Comparison of ENCODE assay signal across 23 cellular contexts in genomic region chr5:145500712-145501111, GRCh38.
"Had no signal": no experiment of that assay in that cellular context is flagged by ENCODE, and none has a peak within 500 bp of the region (broad histone marks: within the 10 kb centered on the region; RNA-seq: fewer than 3 reads in every experiment).

No MANE protein-coding gene starts in this region.

- H3K36me3 ChIP-seq: ascending aorta, breast epithelium, heart left ventricle, lower lobe of right lung, tibial artery, uterus had no signal

- H3K4me3 ChIP-seq: ascending aorta, breast epithelium, heart left ventricle, lower lobe of right lung, tibial artery, uterus had no signal

- H3K27me3 ChIP-seq: ascending aorta, breast epithelium, heart left ventricle, tibial artery, uterus had no signal

- H3K27ac ChIP-seq: ascending aorta, breast epithelium, heart left ventricle, lower lobe of right lung, tibial artery, uterus had no signal

- H3K9me3 ChIP-seq: ascending aorta, breast epithelium, lower lobe of right lung, tibial artery, uterus had no signal

- H3K4me1 ChIP-seq: breast epithelium, heart left ventricle, lower lobe of right lung, uterus had no signal

- DNase-seq: activated B cell treated with CpG ODN at 0.5 μM for 24 hours; activated CD4-positive, alpha-beta T cell treated with anti-CD3 and anti-CD28 coated beads, Interleukin-2, amount 10 ng/mL, durations not matched to agents 24 days and 14 days; activated CD8-positive, alpha-beta T cell treated with anti-CD3 and anti-CD28 coated beads for 36 hours; activated effector memory CD4-positive, alpha-beta T cell treated with Interleukin-2 at 50 U/mL for 16 hours; activated naive CD4-positive, alpha-beta T cell treated with anti-CD3 and anti-CD28 coated beads, Interleukin-2, amount 50 U/mL, for 16 hours; activated T-cell treated with anti-CD3 and anti-CD28 coated beads, Interleukin-2, amount 50 U/mL, for 24 hours; cortex of kidney; effector CD4-positive, alpha-beta T cell; heart left ventricle; left cardiac atrium; lower lobe of right lung; nucleus accumbens; posterior cingulate gyrus; stimulated activated CD4-positive, alpha-beta T cell treated with anti-CD3 and anti-CD28 coated beads, Interleukin-2, amount 100 ng/mL, for 24 hours; stimulated activated naive CD4-positive, alpha-beta T cell treated with Interleukin-2 at 50 U/mL for 16 hours; substantia nigra; T-helper 1 cell; T-helper 9 cell; tibial artery; uterus had no signal

- ATAC-seq: activated CD8-positive, alpha-beta T cell treated with anti-CD3 and anti-CD28 coated beads for 36 hours; heart left ventricle; left cardiac atrium; lower lobe of right lung; natural killer cell treated with Interleukin-12 subunit alpha and Interleukin-12 subunit beta and Interleukin-15 and Interleukin-18, amount 100 ng/mL, for 72 hours had no signal
